In the genomic region with DNA sequence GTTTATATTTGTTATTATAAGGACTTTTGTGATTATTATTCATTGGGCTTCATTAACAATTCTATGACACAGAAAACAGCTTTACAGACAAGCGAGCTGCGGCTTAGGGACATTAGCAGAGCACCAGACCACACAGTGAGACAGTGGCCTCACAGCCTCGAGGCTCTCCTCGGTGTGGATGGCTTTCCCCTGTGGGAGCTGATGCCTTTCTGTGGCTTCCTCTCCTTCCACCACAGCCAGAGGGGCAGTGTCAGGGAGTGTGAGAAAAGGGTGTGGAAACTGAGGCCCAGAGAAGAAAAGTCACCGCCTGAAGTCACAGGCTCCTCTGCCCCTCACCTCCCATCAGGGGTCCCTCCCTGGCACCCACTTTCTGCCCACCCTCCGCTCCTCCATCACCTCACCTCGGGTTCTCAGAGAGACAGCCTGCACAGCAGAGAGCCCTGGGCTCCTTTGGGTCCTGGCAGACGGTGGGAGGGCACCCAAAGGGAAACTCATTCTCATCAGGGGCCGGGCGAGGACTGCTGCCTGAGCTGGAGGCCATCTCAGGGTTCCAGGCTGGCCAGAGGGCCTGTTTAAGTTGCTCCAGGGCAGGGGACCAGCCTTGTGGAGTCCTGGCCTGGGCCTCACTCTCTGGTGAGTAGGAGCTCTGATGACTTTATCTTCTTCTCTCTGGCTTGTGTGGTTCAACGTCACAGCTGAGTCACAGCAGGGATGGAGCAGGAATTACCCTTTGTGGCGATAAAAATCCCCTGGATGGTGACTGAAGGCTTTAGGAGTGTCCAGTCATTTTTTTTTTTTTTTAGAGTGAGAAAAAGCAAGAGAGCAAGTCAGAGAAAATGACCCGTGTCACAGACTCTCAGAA, we compare ENCODE assay signal across 1 cellular context.
TF ChIP-seq lines count a peak whose summit lies in the region.

No MANE protein-coding gene starts in this region.

TF ChIP-seq in K562, 482 proteins besides CTCF, POLR2A, EP300 and RAD21 (continues in another document):
- TF ChIP-seq, protein P1, sequence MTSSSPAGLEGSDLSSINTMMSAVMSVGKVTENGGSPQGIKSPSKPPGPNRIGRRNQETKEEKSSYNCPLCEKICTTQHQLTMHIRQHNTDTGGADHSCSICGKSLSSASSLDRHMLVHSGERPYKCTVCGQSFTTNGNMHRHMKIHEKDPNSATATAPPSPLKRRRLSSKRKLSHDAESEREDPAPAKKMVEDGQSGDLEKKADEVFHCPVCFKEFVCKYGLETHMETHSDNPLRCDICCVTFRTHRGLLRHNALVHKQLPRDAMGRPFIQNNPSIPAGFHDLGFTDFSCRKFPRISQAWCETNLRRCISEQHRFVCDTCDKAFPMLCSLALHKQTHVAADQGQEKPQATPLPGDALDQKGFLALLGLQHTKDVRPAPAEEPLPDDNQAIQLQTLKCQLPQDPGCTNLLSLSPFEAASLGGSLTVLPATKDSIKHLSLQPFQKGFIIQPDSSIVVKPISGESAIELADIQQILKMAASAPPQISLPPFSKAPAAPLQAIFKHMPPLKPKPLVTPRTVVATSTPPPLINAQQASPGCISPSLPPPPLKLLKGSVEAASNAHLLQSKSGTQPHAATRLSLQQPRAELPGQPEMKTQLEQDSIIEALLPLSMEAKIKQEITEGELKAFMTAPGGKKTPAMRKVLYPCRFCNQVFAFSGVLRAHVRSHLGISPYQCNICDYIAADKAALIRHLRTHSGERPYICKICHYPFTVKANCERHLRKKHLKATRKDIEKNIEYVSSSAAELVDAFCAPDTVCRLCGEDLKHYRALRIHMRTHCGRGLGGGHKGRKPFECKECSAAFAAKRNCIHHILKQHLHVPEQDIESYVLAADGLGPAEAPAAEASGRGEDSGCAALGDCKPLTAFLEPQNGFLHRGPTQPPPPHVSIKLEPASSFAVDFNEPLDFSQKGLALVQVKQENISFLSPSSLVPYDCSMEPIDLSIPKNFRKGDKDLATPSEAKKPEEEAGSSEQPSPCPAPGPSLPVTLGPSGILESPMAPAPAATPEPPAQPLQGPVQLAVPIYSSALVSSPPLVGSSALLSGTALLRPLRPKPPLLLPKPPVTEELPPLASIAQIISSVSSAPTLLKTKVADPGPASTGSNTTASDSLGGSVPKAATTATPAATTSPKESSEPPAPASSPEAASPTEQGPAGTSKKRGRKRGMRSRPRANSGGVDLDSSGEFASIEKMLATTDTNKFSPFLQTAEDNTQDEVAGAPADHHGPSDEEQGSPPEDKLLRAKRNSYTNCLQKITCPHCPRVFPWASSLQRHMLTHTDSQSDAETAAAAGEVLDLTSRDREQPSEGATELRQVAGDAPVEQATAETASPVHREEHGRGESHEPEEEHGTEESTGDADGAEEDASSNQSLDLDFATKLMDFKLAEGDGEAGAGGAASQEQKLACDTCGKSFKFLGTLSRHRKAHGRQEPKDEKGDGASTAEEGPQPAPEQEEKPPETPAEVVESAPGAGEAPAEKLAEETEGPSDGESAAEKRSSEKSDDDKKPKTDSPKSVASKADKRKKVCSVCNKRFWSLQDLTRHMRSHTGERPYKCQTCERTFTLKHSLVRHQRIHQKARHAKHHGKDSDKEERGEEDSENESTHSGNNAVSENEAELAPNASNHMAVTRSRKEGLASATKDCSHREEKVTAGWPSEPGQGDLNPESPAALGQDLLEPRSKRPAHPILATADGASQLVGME (CRISPR knock-in tag; IDR thresholded peaks at IDR 0.05), result peak; percentile 75; the same call in 1 of the 2 replicates
- TF ChIP-seq, protein P2, sequence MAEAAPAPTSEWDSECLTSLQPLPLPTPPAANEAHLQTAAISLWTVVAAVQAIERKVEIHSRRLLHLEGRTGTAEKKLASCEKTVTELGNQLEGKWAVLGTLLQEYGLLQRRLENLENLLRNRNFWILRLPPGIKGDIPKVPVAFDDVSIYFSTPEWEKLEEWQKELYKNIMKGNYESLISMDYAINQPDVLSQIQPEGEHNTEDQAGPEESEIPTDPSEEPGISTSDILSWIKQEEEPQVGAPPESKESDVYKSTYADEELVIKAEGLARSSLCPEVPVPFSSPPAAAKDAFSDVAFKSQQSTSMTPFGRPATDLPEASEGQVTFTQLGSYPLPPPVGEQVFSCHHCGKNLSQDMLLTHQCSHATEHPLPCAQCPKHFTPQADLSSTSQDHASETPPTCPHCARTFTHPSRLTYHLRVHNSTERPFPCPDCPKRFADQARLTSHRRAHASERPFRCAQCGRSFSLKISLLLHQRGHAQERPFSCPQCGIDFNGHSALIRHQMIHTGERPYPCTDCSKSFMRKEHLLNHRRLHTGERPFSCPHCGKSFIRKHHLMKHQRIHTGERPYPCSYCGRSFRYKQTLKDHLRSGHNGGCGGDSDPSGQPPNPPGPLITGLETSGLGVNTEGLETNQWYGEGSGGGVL (CRISPR knock-in tag; IDR thresholded peaks at IDR 0.05), result no peak
- TF ChIP-seq ZNF354B (CRISPR knock-in tag; IDR thresholded peaks at IDR 0.05) (no peak), CTBP1 (IDR thresholded peaks at IDR 0.05; ENCODE audit: borderline replicate concordance) (peak; percentile 93), FOXP1 (CRISPR knock-in tag; IDR thresholded peaks at IDR 0.05) (no peak), SOX6 (IDR thresholded peaks at IDR 0.05) (no peak), ZNF639 (CRISPR knock-in tag; conservative IDR thresholded peaks at IDR 0.05 in 1 of 2, IDR thresholded peaks at IDR 0.05 in 1 of 2) (no peak), ZFPM2 (CRISPR knock-in tag; IDR thresholded peaks at IDR 0.05) (no peak), RBFOX2 (IDR thresholded peaks at IDR 0.05; ENCODE audit: low read depth, low read length) (0 out of 2 replicates have a peak, but pooled peaks have one; percentile 24), ZNF668 (CRISPR knock-in tag; IDR thresholded peaks at IDR 0.05) (no peak), HMG20B (CRISPR knock-in tag; IDR thresholded peaks at IDR 0.05) (no peak), NONO (IDR thresholded peaks at IDR 0.05; ENCODE audit: low read depth in 2 of 2, low read length in 1 of 2) (no peak), PHTF2 (CRISPR knock-in tag; IDR thresholded peaks at IDR 0.05) (no peak), ZNF124 (CRISPR knock-in tag; IDR thresholded peaks at IDR 0.05) (no peak), ZNF24 (IDR thresholded peaks at IDR 0.05) (no peak), RBM39 (optimal IDR thresholded peaks at IDR 0.05; ENCODE audit: low read depth, low read length) (no peak), EZH2 (IDR thresholded peaks at IDR 0.05; ENCODE audit: borderline replicate concordance, low read depth, low read length) (no peak), CBX1 (IDR thresholded peaks at IDR 0.05; ENCODE audit: low read depth) (no peak), ZNF407 (IDR thresholded peaks at IDR 0.05; ENCODE audit: low read depth) (no peak), RCOR1 (IDR thresholded peaks at IDR 0.05; ENCODE audit: borderline replicate concordance in 1 of 2, low read depth in 2 of 2, low read length in 2 of 2) (peak in 1 of 2 experiments; percentile 99; a peak in 2 of 4 replicates), BHLHE40 (IDR thresholded peaks at IDR 0.05; ENCODE audit: low read length) (0 out of 2 replicates have a peak, but pooled peaks have one; percentile 17), SMAD4 (CRISPR knock-in tag; conservative IDR thresholded peaks at IDR 0.05) (no peak), PYGO2 (tag; IDR thresholded peaks at IDR 0.05) (no peak), MIER1 (IDR thresholded peaks at IDR 0.05; ENCODE audit: low read depth) (no peak), ZNF384 (IDR thresholded peaks at IDR 0.05; ENCODE audit: low read depth, low read length) (peak; percentile 72), FOSL1 (tag; conservative IDR thresholded peaks at IDR 0.05) (peak; percentile 95), MXI1 (IDR thresholded peaks at IDR 0.05; ENCODE audit: low read depth, low read length) (no peak), EGR1 (conservative IDR thresholded peaks at IDR 0.05) (no peak), CBX3 (IDR thresholded peaks at IDR 0.05; ENCODE audit: borderline replicate concordance in 1 of 2, low read length in 2 of 2) (no peak), NCOA6 (IDR thresholded peaks at IDR 0.05) (no peak), THRB (CRISPR knock-in tag; conservative IDR thresholded peaks at IDR 0.05) (no peak), PTTG1 (tag; IDR thresholded peaks at IDR 0.05; ENCODE audit: low read depth) (no peak), ESRRB (CRISPR knock-in tag; IDR thresholded peaks at IDR 0.05; ENCODE audit: borderline replicate concordance) (no peak), CREB1 (IDR thresholded peaks at IDR 0.05) (peak; percentile 77), CREB1 (CRISPR knock-in tag; IDR thresholded peaks at IDR 0.05) (peak; percentile 81), ETV6 (IDR thresholded peaks at IDR 0.05; ENCODE audit: borderline replicate concordance in 1 of 2, low read depth in 2 of 2, low read length in 1 of 2) (no peak), ETV6 (CRISPR knock-in tag; IDR thresholded peaks at IDR 0.05; ENCODE audit: borderline replicate concordance) (no peak)
- TF ChIP-seq, protein P3, sequence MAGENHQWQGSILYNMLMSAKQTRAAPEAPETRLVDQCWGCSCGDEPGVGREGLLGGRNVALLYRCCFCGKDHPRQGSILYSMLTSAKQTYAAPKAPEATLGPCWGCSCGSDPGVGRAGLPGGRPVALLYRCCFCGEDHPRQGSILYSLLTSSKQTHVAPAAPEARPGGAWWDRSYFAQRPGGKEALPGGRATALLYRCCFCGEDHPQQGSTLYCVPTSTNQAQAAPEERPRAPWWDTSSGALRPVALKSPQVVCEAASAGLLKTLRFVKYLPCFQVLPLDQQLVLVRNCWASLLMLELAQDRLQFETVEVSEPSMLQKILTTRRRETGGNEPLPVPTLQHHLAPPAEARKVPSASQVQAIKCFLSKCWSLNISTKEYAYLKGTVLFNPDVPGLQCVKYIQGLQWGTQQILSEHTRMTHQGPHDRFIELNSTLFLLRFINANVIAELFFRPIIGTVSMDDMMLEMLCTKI (IDR thresholded peaks at IDR 0.05; ENCODE audit: partially characterized antibody), result no peak
